27 cellular contexts compared by ENCODE assay signal in the genomic region with DNA sequence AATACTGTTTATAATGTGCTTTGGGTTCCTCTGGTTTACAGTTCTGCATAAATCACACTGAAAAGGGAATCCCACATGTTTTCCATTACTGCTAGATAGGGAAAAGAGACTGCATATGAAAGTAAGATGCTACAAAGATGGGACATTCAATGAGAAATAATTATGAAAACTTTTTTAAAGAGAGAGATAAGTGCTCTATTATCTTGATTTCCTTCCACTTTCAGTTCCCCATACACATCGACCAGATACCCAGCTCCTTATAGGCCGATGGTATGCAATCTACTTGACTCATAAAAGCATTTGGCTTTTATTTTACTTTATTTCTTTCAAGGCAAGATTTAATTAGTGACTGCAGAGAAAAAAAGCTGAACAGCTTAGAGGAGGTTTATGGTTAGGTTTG. TPM values are rescaled to one million over a fixed set of nuclear protein-coding genes. Genes with fewer than 3 reads are reported as not detected.
"Had no signal": no experiment of that assay in that cellular context is flagged by ENCODE, and none has a peak within 500 bp of the region (broad histone marks: within the 10 kb centered on the region; RNA-seq: fewer than 3 reads in every experiment).

No MANE protein-coding gene starts in this region.

- H3K36me3 ChIP-seq: breast epithelium, colonic mucosa, Peyer's patch, SJCRH30 had no signal

- H3K9me3 Mint-ChIP-seq: activated naive CD4-positive, alpha-beta T cell treated with anti-CD3 and anti-CD28 coated beads, Interleukin-2, amount 50 U/mL, for 24 hours; activated T-helper 1 cell treated with anti-CD3 and anti-CD28 coated beads, Interleukin-12 subunit alpha, Interleukin-12 subunit beta, Interleukin-2, Interleukin-4 antibody, amounts not matched to agents 30 ng/mL and 10 ng/mL and 1 ng/mL, durations not matched to agents 14 hours and 24 hours and 36 hours; T-helper 1 cell treated with Interleukin-12 subunit alpha and Interleukin-12 subunit beta and Interleukin-4 antibody, amounts not matched to agents 30 μg/mL and 1 μg/mL, for 36 hours had no signal

- ATAC-seq: activated CD8-positive, alpha-beta T cell treated with anti-CD3 and anti-CD28 coated beads, Interleukin-2, amount 10 ng/mL, durations not matched to agents 7 days and 5 days; WTC11 had no signal

- H3K36me3 Mint-ChIP-seq: activated naive CD4-positive, alpha-beta T cell treated with anti-CD3 and anti-CD28 coated beads, Interleukin-2, amount 50 U/mL, for 24 hours; WTC11 had no signal

- H3K9me3 ChIP-seq: breast epithelium, colonic mucosa, Peyer's patch, SJCRH30 had no signal

- DNase-seq: activated CD4-positive, alpha-beta T cell treated with anti-CD3 and anti-CD28 coated beads for 48 hours; activated CD4-positive, alpha-beta T cell treated with anti-CD3 and anti-CD28 coated beads, Interleukin-2, amount 50 U/mL, for 4 hours; activated CD4-positive, CD25-positive, alpha-beta regulatory T cell treated with anti-CD3 and anti-CD28 coated beads, Interleukin-2, amount 50 U/mL, for 72 hours; activated CD8-positive, alpha-beta T cell treated with anti-CD3 and anti-CD28 coated beads, Interleukin-2, amount 10 ng/mL, durations not matched to agents 7 days and 5 days; activated effector memory CD4-positive, alpha-beta T cell treated with Interleukin-2 at 50 U/mL for 16 hours; activated naive CD4-positive, alpha-beta T cell; activated T-cell treated with anti-CD3 and anti-CD28 coated beads, Interleukin-2, amount 50 U/mL, for 24 hours; aorta; caudate nucleus; colonic mucosa; KBM-7; NCI-H1092; NCI-H1417 treated with DMSO at 0.1 percent for 48 hours; NCI-H1694; NCI-H2029 treated with DMSO at 0.1 percent for 48 hours; NCI-H524; OCI-M1; Peyer's patch; Right ventricle myocardium superior; SJCRH30 had no signal

- H3K4me1 ChIP-seq: breast epithelium, colonic mucosa, SJCRH30 had no signal

- H3K4me3 Mint-ChIP-seq: activated CD8-positive, alpha-beta T cell treated with anti-CD3 and anti-CD28 coated beads, Interleukin-2, amount 10 ng/mL, durations not matched to agents 7 days and 5 days; activated naive CD4-positive, alpha-beta T cell treated with anti-CD3 and anti-CD28 coated beads, Interleukin-2, amount 50 U/mL, for 24 hours; activated T-cell treated with anti-CD3 and anti-CD28 coated beads, Interleukin-2, amount 50 U/mL, for 24 hours; activated T-helper 1 cell treated with anti-CD3 and anti-CD28 coated beads, Interleukin-12 subunit alpha, Interleukin-12 subunit beta, Interleukin-2, Interleukin-4 antibody, amounts not matched to agents 30 ng/mL and 10 ng/mL and 1 ng/mL, durations not matched to agents 14 hours and 24 hours and 36 hours; T-helper 1 cell treated with Interleukin-12 subunit alpha and Interleukin-12 subunit beta and Interleukin-4 antibody, amounts not matched to agents 30 μg/mL and 1 μg/mL, for 36 hours; WTC11 had no signal

- H3K4me3 ChIP-seq: breast epithelium, colonic mucosa, Peyer's patch, SJCRH30 had no signal

- H3K27ac ChIP-seq: breast epithelium, colonic mucosa, Peyer's patch, RWPE1, SJCRH30 had no signal

- H3K27ac Mint-ChIP-seq: activated CD8-positive, alpha-beta T cell treated with anti-CD3 and anti-CD28 coated beads, Interleukin-2, amount 10 ng/mL, durations not matched to agents 7 days and 5 days; activated naive CD4-positive, alpha-beta T cell treated with anti-CD3 and anti-CD28 coated beads, Interleukin-2, amount 50 U/mL, for 24 hours; activated T-cell treated with anti-CD3 and anti-CD28 coated beads, Interleukin-2, amount 50 U/mL, for 24 hours; activated T-helper 1 cell treated with anti-CD3 and anti-CD28 coated beads, Interleukin-12 subunit alpha, Interleukin-12 subunit beta, Interleukin-2, Interleukin-4 antibody, amounts not matched to agents 30 ng/mL and 10 ng/mL and 1 ng/mL, durations not matched to agents 14 hours and 24 hours and 36 hours; T-helper 1 cell treated with Interleukin-12 subunit alpha and Interleukin-12 subunit beta and Interleukin-4 antibody, amounts not matched to agents 30 μg/mL and 1 μg/mL, for 36 hours; WTC11 had no signal

- H3K27me3 ChIP-seq: breast epithelium, Peyer's patch, SJCRH30 had no signal

RNA-seq across cellular contexts. Expression of gene BRINP2, which starts 13.0 kb away (rescaled TPM):
- total RNA-seq: activated CD8-positive, alpha-beta T cell treated with anti-CD3 and anti-CD28 coated beads, Interleukin-2, amount 10 ng/mL, durations not matched to agents 7 days and 5 days; aorta; colonic mucosa; MCF 10A; Peyer's patch; SJCRH30 had no signal
- polyA plus RNA-seq: aorta had no signal

RNA-seq across cellular contexts. Expression of gene ASTN1, which starts 19.3 kb away (rescaled TPM):
- total RNA-seq: activated CD8-positive, alpha-beta T cell treated with anti-CD3 and anti-CD28 coated beads, Interleukin-2, amount 10 ng/mL, durations not matched to agents 7 days and 5 days; activated T-helper 1 cell treated with anti-CD3 and anti-CD28 coated beads, Interleukin-12 subunit alpha, Interleukin-12 subunit beta, Interleukin-2, Interleukin-4 antibody, amounts not matched to agents 30 ng/mL and 10 ng/mL and 1 ng/mL, durations not matched to agents 14 hours and 24 hours and 36 hours; MCF 10A; SJCRH30 had no signal
- polyA plus RNA-seq: aorta had no signal
